In the genomic region with DNA sequence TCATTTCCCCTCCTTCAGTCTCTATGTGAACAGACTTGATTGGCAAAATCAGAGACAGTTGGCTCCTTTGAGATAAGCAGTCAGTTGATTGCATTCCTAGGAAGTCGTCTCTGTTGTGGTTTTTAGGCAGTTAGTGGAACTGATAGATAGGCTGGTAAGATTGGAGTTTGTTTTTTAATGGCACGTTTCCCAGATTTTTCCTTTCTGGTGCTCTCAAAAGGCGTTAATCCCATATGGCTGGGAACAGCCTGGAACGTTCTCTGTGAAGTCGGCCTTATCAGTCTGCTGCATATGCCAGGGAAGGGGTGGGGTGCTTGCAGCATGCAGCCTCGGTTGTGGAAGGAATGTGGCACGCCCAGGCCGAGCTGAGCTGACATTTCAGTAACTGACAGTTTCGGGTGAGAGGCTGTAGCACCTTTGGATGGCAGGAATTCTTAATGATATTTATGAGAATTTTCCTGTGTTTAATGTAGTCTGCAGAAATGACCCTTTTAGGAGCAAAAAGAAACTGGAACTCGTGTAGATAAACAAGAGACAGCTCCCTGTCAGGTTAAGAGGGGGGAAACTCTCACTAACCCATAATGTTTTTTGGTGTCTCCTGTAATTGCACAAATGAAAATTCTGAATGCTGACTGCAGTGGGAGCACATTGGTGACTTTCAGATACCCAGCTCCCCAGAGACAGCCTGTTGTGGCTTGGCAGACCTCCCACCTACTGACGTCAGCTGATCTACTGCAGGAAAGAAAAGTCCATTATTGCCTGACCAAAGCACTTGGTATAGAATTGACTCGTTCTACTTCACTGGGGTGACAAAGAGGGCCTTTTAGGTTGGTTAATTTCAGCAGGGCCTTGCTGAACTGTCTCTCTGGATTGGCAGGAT, we compare ENCODE assay signal across 7 cellular contexts. TPM values are rescaled to one million over a fixed set of nuclear protein-coding genes. Genes with fewer than 3 reads are reported as not detected.
DNase-seq lines count a peak whose midpoint lies in the region; ATAC-seq and TF ChIP-seq lines count a peak whose summit lies in the region.

No MANE protein-coding gene starts in this region.

- TF ChIP-seq CTCF in suprapubic skin (IDR thresholded peaks at IDR 0.05) = no peak

- 4 to 6% methylated on average over 12 of the region's 12 CpGs for WGBS in esophagus, 2 donors
- WGBS in suprapubic skin = 1% methylated on average over 12 of the region's 12 CpGs

- no peaks in the 10 kb centered on the region for H3K27me3 ChIP-seq in esophagus (ENCODE audit: control insufficient read depth in 1 of 2, insufficient read depth in 2 of 2, low read length in 2 of 2)
- H3K27me3 ChIP-seq in suprapubic skin = no peaks in the 10 kb centered on the region

- H3K9me3 Mint-ChIP-seq in naive B cell = no peaks in the 10 kb centered on the region

- peak; percentile 56 for DNase-seq in NCI-H2196 treated with DMSO at 0.1 percent for 48 hours (lab: John Stamatoyannopoulos, UW; ENCODE audit: unreplicated experiment)
- peak; percentile 79 for DNase-seq in activated CD8-positive, alpha-beta memory T cell treated with anti-CD3 and anti-CD28 coated beads, Interleukin-2, amount 50 U/mL, for 48 hours
- DNase-seq in naive B cell = peak; percentile 34
- DNase-seq in suprapubic skin (ENCODE audit: low spot score in 2 of 2) = peak; percentile 86 to 88

- H3K27ac ChIP-seq in esophagus (ENCODE audit: low read depth in 2 of 2, low read length in 1 of 2) (peak overlapping the region; percentile 67 to 70), suprapubic skin (peak overlapping the region; percentile 68)

- H3K4me3 Mint-ChIP-seq in naive B cell = peak overlapping the region in 3 of 8 donors; percentile 39 to 82 (median 62)

- no peak for TF ChIP-seq POLR2A in suprapubic skin (IDR thresholded peaks at IDR 0.05)

- H3K36me3 ChIP-seq in esophagus (ENCODE audit: control insufficient read depth in 2 of 2, insufficient read depth in 2 of 2, low read length in 1 of 2) (no peaks in the 10 kb centered on the region), suprapubic skin (peaks cover 5% of the 10 kb centered on the region)

- no peak overlapping the region for H3K4me3 ChIP-seq in esophagus (ENCODE audit: low read depth in 1 of 2, low read length in 2 of 2)
- no peak overlapping the region for H3K4me3 ChIP-seq in suprapubic skin

- H3K27me3 Mint-ChIP-seq in naive B cell = no peaks in the 10 kb centered on the region

- H3K36me3 Mint-ChIP-seq in naive B cell = no peaks in the 10 kb centered on the region

- ATAC-seq in GM18498 (IDR thresholded peaks at IDR 0.05; ENCODE audit: unreplicated experiment) (peak; percentile 77), HG02981 (IDR thresholded peaks at IDR 0.05; ENCODE audit: unreplicated experiment) (peak; percentile 81), naive B cell (ENCODE audit: low read depth in 2 of 2) (peak; percentile 75 to 76)

- H3K4me1 ChIP-seq in esophagus (ENCODE audit: control insufficient read depth in 2 of 2, insufficient read depth in 2 of 2, low read length in 1 of 2) = peaks cover 0 to 7% of the 10 kb centered on the region in 2 donors
- H3K4me1 ChIP-seq in suprapubic skin = peaks cover 53% of the 10 kb centered on the region

- no peak for TF ChIP-seq EP300 in suprapubic skin (IDR thresholded peaks at IDR 0.05)

- no peaks in the 10 kb centered on the region for H3K9me3 ChIP-seq in esophagus (ENCODE audit: control insufficient read depth in 2 of 2, insufficient read depth in 1 of 2, low read depth in 1 of 2, low read length in 1 of 2)
- no peaks in the 10 kb centered on the region for H3K9me3 ChIP-seq in suprapubic skin

- H3K4me1 Mint-ChIP-seq in naive B cell = peaks cover 18 to 37% (median 21%) of the 10 kb centered on the region in 3 donors

- peak overlapping the region in 5 of 6 donors; percentile 52 to 94 (median 80) for H3K27ac Mint-ChIP-seq in naive B cell

RNA-seq across cellular contexts. Expression of a gene that starts 6.3 kb away (rescaled TPM):
- polyA plus RNA-seq in esophagus (100 to 1,000 TPM; 101 to 109 TPM), naive B cell (ENCODE audit: low read depth in 6 of 6) (10 to 100 TPM in 5 of 6 donors, 1 to 10 TPM in 1; 2.3 to 72.4 (median 31.4) TPM)
- 100 to 1,000 TPM; 251 to 476 (median 354) TPM for total RNA-seq in suprapubic skin

RNA-seq across cellular contexts. Expression of a gene that starts 54.2 kb away (rescaled TPM):
- polyA plus RNA-seq in esophagus (10 to 100 TPM in 1 of 2 donors, 1 to 10 TPM in 1; 9.5 to 12.8 TPM), naive B cell (ENCODE audit: low read depth in 6 of 6) (10 to 100 TPM; 18.8 to 34.3 (median 28.5) TPM)
- total RNA-seq in suprapubic skin = 10 to 100 TPM; 27.5 to 39.6 (median 28.5) TPM

Comparison
In these comparisons a context has a peak if more than half of its experiments do, and no peak if none do; other contexts are left out.
1. DNase-seq: peak in every context shown above with its lines; median percentile 87 in suprapubic skin; 79 in activated CD8-positive, alpha-beta memory T cell treated with anti-CD3 and anti-CD28 coated beads, Interleukin-2, amount 50 U/mL, for 48 hours; 56 in NCI-H2196 treated with DMSO at 0.1 percent for 48 hours; 34 in naive B cell.